Comparison of ENCODE assay signal across 32 cellular contexts in the genomic region with DNA sequence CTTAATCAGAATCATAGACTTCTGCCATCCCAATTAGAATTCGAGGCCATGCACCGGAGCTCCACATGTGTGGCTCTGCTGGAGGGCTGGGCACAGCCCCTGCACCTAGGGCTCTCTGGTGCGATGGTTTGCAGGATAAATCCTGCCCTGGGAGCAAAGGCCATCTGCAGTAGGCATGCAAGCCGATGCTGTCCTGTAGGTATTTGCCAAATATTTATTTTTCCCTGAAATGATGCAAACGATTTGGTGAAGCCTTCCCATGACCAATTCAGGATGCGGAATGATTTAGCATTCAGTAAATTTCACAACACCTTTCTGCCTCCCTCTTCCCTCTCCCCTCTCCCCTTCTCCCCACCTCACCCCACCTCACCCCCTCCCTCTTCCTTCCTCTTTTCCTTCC.
"Had no signal": no experiment of that assay in that cellular context is flagged by ENCODE, and none has a peak within 500 bp of the region (broad histone marks: within the 10 kb centered on the region; RNA-seq: fewer than 3 reads in every experiment).

No MANE protein-coding gene starts in this region.

- H3K4me1 Mint-ChIP-seq: activated CD4-positive, alpha-beta memory T cell treated with anti-CD3 and anti-CD28 coated beads, Interleukin-2, amount 10 ng/mL, durations not matched to agents 7 days and 5 days; activated CD4-positive, alpha-beta T cell treated with anti-CD3 and anti-CD28 coated beads, Interleukin-2, amount 10 ng/mL, durations not matched to agents 7 days and 5 days; activated naive CD4-positive, alpha-beta T cell treated with anti-CD3 and anti-CD28 coated beads, Interleukin-2, amount 10 ng/mL, durations not matched to agents 7 days and 5 days; activated naive CD8-positive, alpha-beta T cell treated with anti-CD3 and anti-CD28 coated beads, Interleukin-2, amount 10 ng/mL, durations not matched to agents 7 days and 5 days; central memory CD8-positive, alpha-beta T cell had no signal

- H3K4me3 ChIP-seq: ascending aorta, breast epithelium, cardiac muscle cell, heart left ventricle had no signal

- FAIRE-seq: colon, endometrium, endothelial cell of umbilical vein, frontal cortex had no signal

- H3K36me3 ChIP-seq: ascending aorta, breast epithelium, cardiac muscle cell, heart left ventricle had no signal

- H3K27ac ChIP-seq: ascending aorta, breast epithelium, cardiac muscle cell, epithelial cell of prostate, heart left ventricle had no signal

- H3K27me3 Mint-ChIP-seq: activated CD4-positive, alpha-beta memory T cell treated with anti-CD3 and anti-CD28 coated beads, Interleukin-2, amount 10 ng/mL, durations not matched to agents 7 days and 5 days; activated CD4-positive, alpha-beta T cell treated with anti-CD3 and anti-CD28 coated beads, Interleukin-2, amount 10 ng/mL, durations not matched to agents 7 days and 5 days; activated naive CD4-positive, alpha-beta T cell treated with anti-CD3 and anti-CD28 coated beads, Interleukin-2, amount 10 ng/mL, durations not matched to agents 7 days and 5 days; activated naive CD8-positive, alpha-beta T cell treated with anti-CD3 and anti-CD28 coated beads, Interleukin-2, amount 10 ng/mL, durations not matched to agents 7 days and 5 days; activated T-cell treated with anti-CD3 and anti-CD28 coated beads, Interleukin-2, amount 50 U/mL, for 24 hours; central memory CD8-positive, alpha-beta T cell; effector memory CD8-positive, alpha-beta T cell had no signal

- H3K4me3 Mint-ChIP-seq: activated CD4-positive, alpha-beta memory T cell treated with anti-CD3 and anti-CD28 coated beads, Interleukin-2, amount 10 ng/mL, durations not matched to agents 7 days and 5 days; activated CD4-positive, alpha-beta T cell treated with anti-CD3 and anti-CD28 coated beads, Interleukin-2, amount 10 ng/mL, durations not matched to agents 7 days and 5 days; activated naive CD4-positive, alpha-beta T cell treated with anti-CD3 and anti-CD28 coated beads, Interleukin-2, amount 10 ng/mL, durations not matched to agents 7 days and 5 days; activated naive CD8-positive, alpha-beta T cell treated with anti-CD3 and anti-CD28 coated beads, Interleukin-2, amount 10 ng/mL, durations not matched to agents 7 days and 5 days; activated T-cell treated with anti-CD3 and anti-CD28 coated beads, Interleukin-2, amount 50 U/mL, for 24 hours; activated T-cell treated with anti-CD3 and anti-CD28 coated beads, Interleukin-2, amount 50 U/mL, for 72 hours; brain; central memory CD8-positive, alpha-beta T cell; effector memory CD8-positive, alpha-beta T cell had no signal

- DNase-seq: activated CD4-positive, alpha-beta memory T cell treated with anti-CD3 and anti-CD28 coated beads, Interleukin-2, amount 10 ng/mL, durations not matched to agents 7 days and 5 days; activated CD4-positive, alpha-beta T cell treated with anti-CD3 and anti-CD28 coated beads for 1 hour; activated CD4-positive, alpha-beta T cell treated with anti-CD3 and anti-CD28 coated beads for 4 hours; activated CD4-positive, alpha-beta T cell treated with anti-CD3 and anti-CD28 coated beads, Interleukin-2, amount 10 ng/mL, durations not matched to agents 7 days and 5 days; activated CD4-positive, alpha-beta T cell treated with anti-CD3 and anti-CD28 coated beads, Interleukin-2, amount 50 U/mL, for 4 hours; activated CD8-positive, alpha-beta memory T cell treated with anti-CD3 and anti-CD28 coated beads, Interleukin-2, amount 50 U/mL, for 48 hours; activated gamma-delta T cell; activated naive CD4-positive, alpha-beta T cell; activated naive CD4-positive, alpha-beta T cell treated with anti-CD3 and anti-CD28 coated beads, Interleukin-2, amount 10 ng/mL, durations not matched to agents 7 days and 5 days; activated naive CD8-positive, alpha-beta T cell treated with anti-CD3 and anti-CD28 coated beads, Interleukin-2, amount 10 ng/mL, durations not matched to agents 7 days and 5 days; activated T-cell treated with anti-CD3 and anti-CD28 coated beads for 4 hours; activated T-cell treated with anti-CD3 and anti-CD28 coated beads, Interleukin-2, amount 50 U/mL, for 24 hours; activated T-cell treated with anti-CD3 and anti-CD28 coated beads, Interleukin-2, amount 50 U/mL, for 72 hours; cortex of kidney; dermis blood vessel endothelial cell; effector CD4-positive, alpha-beta T cell; effector memory CD8-positive, alpha-beta T cell; foreskin fibroblast; glutamatergic neuron; heart left ventricle; T-helper 2 cell had no signal

- H3K36me3 Mint-ChIP-seq: activated naive CD4-positive, alpha-beta T cell treated with anti-CD3 and anti-CD28 coated beads, Interleukin-2, amount 10 ng/mL, durations not matched to agents 7 days and 5 days; activated naive CD8-positive, alpha-beta T cell treated with anti-CD3 and anti-CD28 coated beads, Interleukin-2, amount 10 ng/mL, durations not matched to agents 7 days and 5 days had no signal

- H3K9me3 ChIP-seq: breast epithelium had no signal

- H3K27ac Mint-ChIP-seq: activated CD4-positive, alpha-beta memory T cell treated with anti-CD3 and anti-CD28 coated beads, Interleukin-2, amount 10 ng/mL, durations not matched to agents 7 days and 5 days; activated CD4-positive, alpha-beta T cell treated with anti-CD3 and anti-CD28 coated beads, Interleukin-2, amount 10 ng/mL, durations not matched to agents 7 days and 5 days; activated naive CD4-positive, alpha-beta T cell treated with anti-CD3 and anti-CD28 coated beads, Interleukin-2, amount 10 ng/mL, durations not matched to agents 7 days and 5 days; activated naive CD4-positive, alpha-beta T cell treated with anti-CD3 and anti-CD28 coated beads, Interleukin-2, amount 50 U/mL, for 72 hours; activated naive CD8-positive, alpha-beta T cell treated with anti-CD3 and anti-CD28 coated beads, Interleukin-2, amount 10 ng/mL, durations not matched to agents 7 days and 5 days; activated T-cell treated with anti-CD3 and anti-CD28 coated beads, Interleukin-2, amount 50 U/mL, for 24 hours; activated T-cell treated with anti-CD3 and anti-CD28 coated beads, Interleukin-2, amount 50 U/mL, for 72 hours; brain; effector memory CD8-positive, alpha-beta T cell had no signal

- H3K27me3 ChIP-seq: ascending aorta, breast epithelium, cardiac muscle cell, heart left ventricle had no signal

- H3K4me1 ChIP-seq: ascending aorta, breast epithelium, heart left ventricle had no signal

- ATAC-seq: activated naive CD4-positive, alpha-beta T cell treated with anti-CD3 and anti-CD28 coated beads, Interleukin-2, amount 50 U/mL, for 72 hours; activated T-cell treated with anti-CD3 and anti-CD28 coated beads, Interleukin-2, amount 50 U/mL, for 72 hours; effector memory CD8-positive, alpha-beta T cell; heart left ventricle had no signal
